Comparison of ENCODE assay signal across 8 cellular contexts in genomic region chr2:10810175-10811161, GRCh38. TPM values are rescaled to one million over a fixed set of nuclear protein-coding genes. Genes with fewer than 3 reads are reported as not detected.
DNase-seq lines count a peak whose midpoint lies in the region; ATAC-seq and TF ChIP-seq lines count a peak whose summit lies in the region.

No MANE protein-coding gene starts in this region.

- H3K4me1 Mint-ChIP-seq in CD4-positive, alpha-beta T cell (ENCODE audit: low read depth): peaks cover 43% of the 10 kb centered on the region
- H3K4me1 Mint-ChIP-seq in activated naive CD8-positive, alpha-beta T cell treated with anti-CD3 and anti-CD28 coated beads, Interleukin-2, amount 10 ng/mL, durations not matched to agents 7 days and 5 days: peaks cover 33% of the 10 kb centered on the region

- CTCF ChIA-PET in CD4-positive, alpha-beta T cell (lab: Charles Lee): no interaction called here

- TF ChIP-seq CTCF in CD4-positive, alpha-beta T cell (IDR thresholded peaks at IDR 0.05): no peak
- TF ChIP-seq CTCF in right lobe of liver (IDR thresholded peaks at IDR 0.05): no peak
- no peak for TF ChIP-seq CTCF in ovary (IDR thresholded peaks at IDR 0.05)

- peak overlapping the region; percentile 95; the same call in 1 of the 2 replicates for H3K9ac ChIP-seq in HUES64 (ENCODE audit: low read depth, low read length)

- no peak for TF ChIP-seq EP300 in ovary (IDR thresholded peaks at IDR 0.05)

- WGBS in HUES64: 79% methylated on average over 8 of the region's 8 CpGs
- 28% methylated on average over 8 of the region's 8 CpGs for WGBS in right lobe of liver (ENCODE audit: insufficient coverage, low coverage, low lambda C conversion rate, missing lambda C conversion rate)
- 25 to 39% (median 38%) methylated on average over 8 of the region's 8 CpGs for WGBS in ovary, 3 donors

- H3K36me3 Mint-ChIP-seq in CD4-positive, alpha-beta T cell (ENCODE audit: low read depth): peaks cover 9% of the 10 kb centered on the region
- H3K36me3 Mint-ChIP-seq in activated naive CD8-positive, alpha-beta T cell treated with anti-CD3 and anti-CD28 coated beads, Interleukin-2, amount 10 ng/mL, durations not matched to agents 7 days and 5 days: peaks cover 26% of the 10 kb centered on the region

- peak overlapping the region; percentile 93 for H3K4me3 Mint-ChIP-seq in CD4-positive, alpha-beta T cell
- peak overlapping the region; percentile 91 for H3K4me3 Mint-ChIP-seq in activated naive CD8-positive, alpha-beta T cell treated with anti-CD3 and anti-CD28 coated beads, Interleukin-2, amount 10 ng/mL, durations not matched to agents 7 days and 5 days

- H3K4me1 ChIP-seq in HUES64 (ENCODE audit: insufficient read depth, low read length) (peaks cover 23% of the 10 kb centered on the region), right lobe of liver (peaks cover 0 to 30% (median 11%) of the 10 kb centered on the region in 4 donors), ovary (ENCODE audit: insufficient read depth) (peaks cover 7% of the 10 kb centered on the region)

- H3K36me3 ChIP-seq in HUES64 (ENCODE audit: insufficient read depth, low read length): peaks cover 19% of the 10 kb centered on the region
- peaks cover 0 to 3% (median 0%) of the 10 kb centered on the region in 4 donors for H3K36me3 ChIP-seq in right lobe of liver
- H3K36me3 ChIP-seq in ovary: no peaks in the 10 kb centered on the region

- H3K4me3 ChIP-seq in HUES64 (ENCODE audit: low read length) (peak overlapping the region; percentile 72; the same call in 1 of the 2 replicates), right lobe of liver (peak overlapping the region; percentile 1 to 98 (median 72)), ovary (no peak overlapping the region)

- peak overlapping the region; percentile 5 for H3K27ac ChIP-seq in CD4-positive, alpha-beta T cell (ENCODE audit: low read depth, low read length)
- no peak overlapping the region for H3K27ac ChIP-seq in HUES64 (ENCODE audit: low read depth, low read length)
- peak overlapping the region in 1 of 3 donors; percentile 84 for H3K27ac ChIP-seq in right lobe of liver
- no peak overlapping the region for H3K27ac ChIP-seq in ovary

- H3K27me3 Mint-ChIP-seq in CD4-positive, alpha-beta T cell: no peaks in the 10 kb centered on the region
- H3K27me3 Mint-ChIP-seq in activated naive CD8-positive, alpha-beta T cell treated with anti-CD3 and anti-CD28 coated beads, Interleukin-2, amount 10 ng/mL, durations not matched to agents 7 days and 5 days: peaks cover 2% of the 10 kb centered on the region

- intact Hi-C loops in CD4-positive, alpha-beta T cell (cut with DNase I, micrococcal nuclease): loop anchor here in 1 of 2 experiments (2.0 to 10.0 kb wide), 7 partner anchors 122 to 1973 kb away; partner anchors contain the start of genes CPSF3, ITGB1BP1, KIDINS220 and LPIN1
- intact Hi-C loops in right lobe of liver (cut with DNase I): no loop called here
- intact Hi-C loops in ovary (cut with DNase I): no loop called here

- no peak for DNase-seq in CD4-positive, alpha-beta T cell
- no peak for DNase-seq in activated naive CD8-positive, alpha-beta T cell treated with anti-CD3 and anti-CD28 coated beads, Interleukin-2, amount 10 ng/mL, durations not matched to agents 7 days and 5 days
- no peak for DNase-seq in right lobe of liver
- no peak for DNase-seq in ovary
- no peak for DNase-seq in globus pallidus (ENCODE audit: low spot score)
- DNase-seq in SHP77 (lab: John Stamatoyannopoulos, UW): no peak

- H3K9me3 ChIP-seq in CD4-positive, alpha-beta T cell (ENCODE audit: control insufficient read depth, low read length): no peaks in the 10 kb centered on the region
- H3K9me3 ChIP-seq in HUES64 (ENCODE audit: insufficient read depth, low read depth, low read length) (no peaks in the 10 kb centered on the region), right lobe of liver (no peaks in the 10 kb centered on the region), ovary (no peaks in the 10 kb centered on the region)

- ATAC-seq in CD4-positive, alpha-beta T cell (ENCODE audit: poor library complexity): no peak
- peak; percentile 30 for ATAC-seq in GM19438 (IDR thresholded peaks at IDR 0.05; ENCODE audit: low read depth, unreplicated experiment)
- ATAC-seq in activated naive CD8-positive, alpha-beta T cell treated with anti-CD3 and anti-CD28 coated beads, Interleukin-2, amount 10 ng/mL, durations not matched to agents 7 days and 5 days (ENCODE audit: low read depth): no peak
- peak in 1 of 4 donors; percentile 21 for ATAC-seq in right lobe of liver

- H3K27me3 ChIP-seq in CD4-positive, alpha-beta T cell (ENCODE audit: control insufficient read depth, insufficient read depth, low read length): no peaks in the 10 kb centered on the region
- H3K27me3 ChIP-seq in HUES64 (ENCODE audit: insufficient read depth, low read length) (no peaks in the 10 kb centered on the region), right lobe of liver (no peaks in the 10 kb centered on the region), ovary (no peaks in the 10 kb centered on the region)

- H3K27ac Mint-ChIP-seq in CD4-positive, alpha-beta T cell: peak overlapping the region; percentile 90
- peak overlapping the region; percentile 55 for H3K27ac Mint-ChIP-seq in activated naive CD8-positive, alpha-beta T cell treated with anti-CD3 and anti-CD28 coated beads, Interleukin-2, amount 10 ng/mL, durations not matched to agents 7 days and 5 days

- H3K9me3 Mint-ChIP-seq in CD4-positive, alpha-beta T cell: no peaks in the 10 kb centered on the region
- H3K9me3 Mint-ChIP-seq in activated naive CD8-positive, alpha-beta T cell treated with anti-CD3 and anti-CD28 coated beads, Interleukin-2, amount 10 ng/mL, durations not matched to agents 7 days and 5 days: no peaks in the 10 kb centered on the region

- POLR2A ChIA-PET in CD4-positive, alpha-beta T cell (lab: Charles Lee): interaction anchor here (2.8 kb wide), 1 partner anchor 19 kb away, joined by 16 read pairs; no protein-coding TSS in a partner anchor
- POLR2A ChIA-PET in activated naive CD8-positive, alpha-beta T cell treated with anti-CD3 and anti-CD28 coated beads, Interleukin-2, amount 10 ng/mL, durations not matched to agents 7 days and 5 days (lab: Charles Lee): no interaction called here

- TF ChIP-seq POLR2A in right lobe of liver (IDR thresholded peaks at IDR 0.05) (no peak), ovary (IDR thresholded peaks at IDR 0.05) (no peak)

RNA-seq across cellular contexts. Expression of gene PDIA6, which starts 2.1 kb away (rescaled TPM):
- total RNA-seq in CD4-positive, alpha-beta T cell: 10 to 100 TPM; 25.5 to 26.3 TPM
- polyA plus RNA-seq in HUES64 (2013, experiment 1 of 2): 297 TPM
- 313 TPM for polyA plus RNA-seq in HUES64 (2013, experiment 2 of 2)
- 10 to 100 TPM; 76.0 to 77.4 TPM for total RNA-seq in activated naive CD8-positive, alpha-beta T cell treated with anti-CD3 and anti-CD28 coated beads, Interleukin-2, amount 10 ng/mL, durations not matched to agents 7 days and 5 days
- total RNA-seq in right lobe of liver (100 to 1,000 TPM; 141 to 232 (median 191) TPM), ovary (100 to 1,000 TPM in 4 of 7 donors, 10 to 100 TPM in 3; 60.6 to 166 (median 109) TPM)
- polyA plus RNA-seq in ovary: 100 to 1,000 TPM; 102 to 220 TPM
